Comparison of ENCODE assay signal across 23 cellular contexts in the genomic region with DNA sequence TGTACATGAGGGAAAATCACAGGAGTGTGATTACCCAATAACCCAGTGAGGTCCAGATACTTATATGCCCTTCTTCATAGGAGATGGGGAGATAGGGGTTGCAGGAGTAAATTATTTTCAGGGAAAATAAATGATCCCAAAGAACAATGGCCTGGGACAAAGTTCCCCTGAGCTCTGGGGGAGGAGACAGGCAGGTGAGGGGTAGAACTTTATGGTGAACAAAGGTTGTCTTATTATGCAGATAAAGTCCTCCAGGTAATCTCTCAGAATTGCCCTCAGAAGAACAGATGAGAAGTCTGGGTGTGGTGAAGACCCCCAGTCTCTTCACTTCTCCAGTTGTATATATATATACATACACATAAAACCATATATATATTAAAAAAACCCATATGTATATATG. TPM values are rescaled to one million over a fixed set of nuclear protein-coding genes. Genes with fewer than 3 reads are reported as not detected.
DNase-seq lines count a peak whose midpoint lies in the region; ATAC-seq and TF ChIP-seq lines count a peak whose summit lies in the region.
"Had no signal": no experiment of that assay in that cellular context is flagged by ENCODE, and none has a peak within 500 bp of the region (broad histone marks: within the 10 kb centered on the region; RNA-seq: fewer than 3 reads in every experiment).

No MANE protein-coding gene starts in this region.

- TF ChIP-seq CTCF in colonic mucosa (IDR thresholded peaks at IDR 0.05), result no peak
- TF ChIP-seq CTCF in mucosa of descending colon (IDR thresholded peaks at IDR 0.05), result no peak
- TF ChIP-seq CTCF in transverse colon (IDR thresholded peaks at IDR 0.05), result no peak

- H3K27me3 ChIP-seq in colonic mucosa, result no peaks in the 10 kb centered on the region
- H3K27me3 ChIP-seq in transverse colon, result no peaks in the 10 kb centered on the region
- H3K27me3 ChIP-seq: BE2C, BLaER1 had no signal

- H3K27ac ChIP-seq in colonic mucosa (peak overlapping the region; percentile 6), transverse colon (peak overlapping the region in 3 of 4 donors; percentile 68 to 75 (median 73))
- H3K27ac ChIP-seq: BLaER1 had no signal

- H3K4me1 ChIP-seq in colonic mucosa (no peaks in the 10 kb centered on the region), mucosa of descending colon (ENCODE audit: low read depth) (peaks cover 21% of the 10 kb centered on the region), transverse colon (peaks cover 0 to 28% (median 13%) of the 10 kb centered on the region in 4 donors)
- H3K4me1 ChIP-seq: BE2C, BLaER1 had no signal

- no peaks in the 10 kb centered on the region for H3K36me3 ChIP-seq in colonic mucosa
- no peaks in the 10 kb centered on the region for H3K36me3 ChIP-seq in mucosa of descending colon (ENCODE audit: low read depth)
- no peaks in the 10 kb centered on the region for H3K36me3 ChIP-seq in transverse colon
- H3K36me3 ChIP-seq: BE2C, BLaER1 had no signal

- H3K9ac ChIP-seq in colonic mucosa (ENCODE audit: low read depth in 2 of 2, low read length in 2 of 2), result no peak overlapping the region
- H3K9ac ChIP-seq: BLaER1 had no signal

- DNase-seq in colonic mucosa, result peak; percentile 45
- DNase-seq in mucosa of descending colon, result peak in 1 of 3 donors; percentile 27
- no peak for DNase-seq in transverse colon
- no peak for DNase-seq in NCI-H526 treated with DMSO at 0.1 percent for 48 hours (lab: John Stamatoyannopoulos, UW)
- DNase-seq in SIG-M5 (lab: John Stamatoyannopoulos, UW), result no peak
- DNase-seq: 8988T; ACHN; BE2C; C1 segment of cervical spinal cord; CD4-positive, alpha-beta memory T cell; CD4-positive, CD25-positive, alpha-beta regulatory T cell; CD8-positive, alpha-beta memory T cell; COR-L47; DMS 273 treated with DMSO at 0.1 percent for 48 hours; DMS153; DMS53; DMS79; DND-41; EL; GDM1 had no signal

- ATAC-seq in mucosa of descending colon (peak; percentile 74), HG02884 (IDR thresholded peaks at IDR 0.05; ENCODE audit: unreplicated experiment) (no peak)
- ATAC-seq: GM12878 had no signal

- no peaks in the 10 kb centered on the region for H3K9me3 ChIP-seq in colonic mucosa
- no peaks in the 10 kb centered on the region for H3K9me3 ChIP-seq in mucosa of descending colon
- no peaks in the 10 kb centered on the region for H3K9me3 ChIP-seq in transverse colon
- H3K9me3 ChIP-seq: BE2C had no signal

- intact Hi-C loops in colonic mucosa (cut with DNase I), result no loop called here
- intact Hi-C loops in mucosa of descending colon (cut with DNase I, micrococcal nuclease), result no loop called here
- intact Hi-C loops in transverse colon (cut with DNase I; ENCODE audit: low total_unique reads), result no loop called here

- H3K4me3 ChIP-seq in colonic mucosa (no peak overlapping the region), mucosa of descending colon (no peak overlapping the region), transverse colon (no peak overlapping the region)
- H3K4me3 ChIP-seq: BLaER1, GM12878 had no signal

- no peak for TF ChIP-seq EP300 in transverse colon (IDR thresholded peaks at IDR 0.05; ENCODE audit: low read depth)

- in situ Hi-C loops in transverse colon (cut with MboI; ENCODE audit: low pct_ligation_motif_present in 1 of 4, low pct_unique_long_range_greater_than_20kb in 1 of 4, low sequenced_read_pairs in 3 of 4), result no loop called here

- no peak for TF ChIP-seq POLR2A in transverse colon (IDR thresholded peaks at IDR 0.05)

RNA-seq across cellular contexts. Expression of gene RMDN2, which starts 22.1 kb away (rescaled TPM):
- total RNA-seq in colonic mucosa, result 10 to 100 TPM; 19.8 to 26.5 TPM
- total RNA-seq in mucosa of descending colon, result 10 to 100 TPM; 22.8 to 46.2 (median 28.5) TPM
- total RNA-seq in transverse colon, result 10 to 100 TPM; 12.3 to 48.3 (median 28.9) TPM
